Comparison of ENCODE assay signal across 1 cellular context in the genomic region with DNA sequence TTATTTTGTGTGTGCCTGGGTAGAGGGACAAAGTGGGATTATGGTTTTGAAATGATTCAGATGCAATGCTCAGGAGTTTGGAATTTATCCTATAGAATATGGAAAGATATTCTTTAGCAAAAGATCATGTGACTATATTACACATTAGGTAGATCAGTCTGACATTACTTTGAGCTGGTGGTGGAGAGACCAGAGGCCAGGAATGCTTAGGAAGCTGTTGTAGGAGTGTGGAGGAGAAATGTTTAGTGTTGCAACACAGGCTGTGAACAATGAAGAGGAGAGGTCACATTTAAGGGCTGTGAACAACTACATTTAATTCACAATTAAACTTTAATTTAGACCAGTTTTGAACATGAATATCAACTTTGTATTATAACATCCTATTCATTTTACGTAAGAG.
TF ChIP-seq lines count a peak whose summit lies in the region.

No MANE protein-coding gene starts in this region.

TF ChIP-seq in HCT116, 20 proteins besides CTCF, POLR2A, EP300 and RAD21:
- no peak for TF ChIP-seq MAX (IDR thresholded peaks at IDR 0.05)
- TF ChIP-seq EZH2 (IDR thresholded peaks at IDR 0.05): no peak
- TF ChIP-seq CBX3 (IDR thresholded peaks at IDR 0.05; ENCODE audit: low read depth): no peak
- TF ChIP-seq ELF1 (IDR thresholded peaks at IDR 0.05; ENCODE audit: borderline replicate concordance, low read depth): no peak
- no peak for TF ChIP-seq YY1 (IDR thresholded peaks at IDR 0.05; ENCODE audit: extremely low read depth, insufficient replicate concordance, low read depth, low read length)
- no peak for TF ChIP-seq SRF (IDR thresholded peaks at IDR 0.05; ENCODE audit: low read depth)
- TF ChIP-seq, protein P1, sequence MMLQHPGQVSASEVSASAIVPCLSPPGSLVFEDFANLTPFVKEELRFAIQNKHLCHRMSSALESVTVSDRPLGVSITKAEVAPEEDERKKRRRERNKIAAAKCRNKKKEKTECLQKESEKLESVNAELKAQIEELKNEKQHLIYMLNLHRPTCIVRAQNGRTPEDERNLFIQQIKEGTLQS (IDR thresholded peaks at IDR 0.05): no peak
- no peak for TF ChIP-seq ZFX (IDR thresholded peaks at IDR 0.05)
